8 cellular contexts compared by ENCODE assay signal in the genomic region with DNA sequence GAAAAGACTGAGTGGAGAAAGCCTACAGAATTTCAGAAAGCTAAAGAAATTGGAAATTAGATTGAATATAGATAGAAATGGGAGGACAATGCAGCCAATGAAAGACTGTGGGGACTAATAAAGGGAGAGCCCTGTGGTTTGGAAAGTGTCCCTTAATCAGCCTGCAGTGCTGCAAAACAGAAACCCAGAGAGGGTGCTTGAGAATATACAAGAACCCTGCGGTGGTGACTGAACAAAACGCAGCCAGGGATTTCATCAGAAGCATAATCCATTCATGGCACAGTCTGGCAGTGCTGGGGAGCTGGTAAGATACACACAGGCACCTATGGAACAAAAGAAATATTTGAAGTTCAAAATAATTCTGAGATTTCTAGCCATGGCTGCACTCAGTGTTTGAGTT. TPM values are rescaled to one million over a fixed set of nuclear protein-coding genes. Genes with fewer than 3 reads are reported as not detected.
DNase-seq lines count a peak whose midpoint lies in the region; ATAC-seq, FAIRE-seq and TF ChIP-seq lines count a peak whose summit lies in the region.
"Had no signal": no experiment of that assay in that cellular context is flagged by ENCODE, and none has a peak within 500 bp of the region (broad histone marks: within the 10 kb centered on the region; RNA-seq: fewer than 3 reads in every experiment).

No MANE protein-coding gene starts in this region.

- TF ChIP-seq POLR2A in esophagus squamous epithelium (IDR thresholded peaks at IDR 0.05) (no peak), esophagus muscularis mucosa (IDR thresholded peaks at IDR 0.05; ENCODE audit: low read depth) (no peak)

- FAIRE-seq in D721Med (lab: Jason Lieb, UNC) = no peak

- H3K4me1 ChIP-seq in esophagus squamous epithelium (no peaks in the 10 kb centered on the region), esophagus muscularis mucosa (peaks cover 0 to 5% (median 0%) of the 10 kb centered on the region in 4 donors)

- no peaks in the 10 kb centered on the region for H3K9me3 ChIP-seq in esophagus squamous epithelium
- H3K9me3 ChIP-seq in esophagus muscularis mucosa = no peaks in the 10 kb centered on the region

- TF ChIP-seq CTCF in D721Med (IDR thresholded peaks at IDR 0.05; ENCODE audit: insufficient read depth, missing control alignments) (no peak), esophagus squamous epithelium (IDR thresholded peaks at IDR 0.05) (no peak), esophagus muscularis mucosa (IDR thresholded peaks at IDR 0.05) (no peak)

- TF ChIP-seq EP300 in esophagus muscularis mucosa (IDR thresholded peaks at IDR 0.05) = no peak

- ATAC-seq in HG03103 (IDR thresholded peaks at IDR 0.05; ENCODE audit: low read depth, unreplicated experiment) = peak; percentile 53

- intact Hi-C loops in esophagus squamous epithelium (cut with DNase I) (no loop called here), esophagus muscularis mucosa (cut with DNase I) (no loop called here)

- H3K4me3 ChIP-seq in esophagus squamous epithelium (no peak overlapping the region), esophagus muscularis mucosa (no peak overlapping the region)

- WGBS in esophagus squamous epithelium, 2 donors = 46 to 51% methylated on average over 2 of the region's 2 CpGs
- 41% methylated on average over 2 of the region's 2 CpGs for WGBS in esophagus muscularis mucosa

- DNase-seq in NCI-H2227 (lab: John Stamatoyannopoulos, UW; ENCODE audit: unreplicated experiment) (peak; percentile 36), astrocyte of the hippocampus (ENCODE audit: low read depth, low spot score) (peak; percentile 68), pons (ENCODE audit: low spot score) (peak; percentile 76), D721Med (ENCODE audit: insufficient read length, low spot score) (no peak), esophagus squamous epithelium (lab: John Stamatoyannopoulos, UW) (no peak), esophagus muscularis mucosa (ENCODE audit: extremely low spot score) (no peak)
- DNase-seq: stimulated activated CD4-positive, alpha-beta T cell treated with anti-CD3 and anti-CD28 coated beads, Interleukin-4, amount 100 ng/mL, for 24 hours had no signal

- H3K27ac ChIP-seq in esophagus squamous epithelium = no peak overlapping the region
- no peak overlapping the region for H3K27ac ChIP-seq in esophagus muscularis mucosa (replicated peaks in 1 of 4)

- H3K36me3 ChIP-seq in esophagus squamous epithelium = no peaks in the 10 kb centered on the region
- no peaks in the 10 kb centered on the region for H3K36me3 ChIP-seq in esophagus muscularis mucosa

- H3K27me3 ChIP-seq in esophagus squamous epithelium (no peaks in the 10 kb centered on the region), esophagus muscularis mucosa (no peaks in the 10 kb centered on the region)

RNA-seq across cellular contexts. Expression of a gene that starts 19.1 kb away (rescaled TPM):
- total RNA-seq in esophagus squamous epithelium (1 to 10 TPM; 1.9 to 6.8 (median 3.2) TPM), esophagus muscularis mucosa (1 to 10 TPM in 3 of 4 donors, under 1 TPM in 1; 0.83 to 5.9 (median 2.8) TPM)

RNA-seq across cellular contexts. Expression of a gene that starts 41.4 kb away (rescaled TPM):
- total RNA-seq in esophagus squamous epithelium (not detected), esophagus muscularis mucosa (not detected)

Comparison
In these comparisons a context has a peak if more than half of its experiments do, and no peak if none do; other contexts are left out.
1. DNase-seq: peak in NCI-H2227 (single experiment), astrocyte of the hippocampus (single experiment) and pons (single experiment); none in D721Med (single experiment), esophagus squamous epithelium (single experiment) and esophagus muscularis mucosa (single experiment).